In the genomic region with DNA sequence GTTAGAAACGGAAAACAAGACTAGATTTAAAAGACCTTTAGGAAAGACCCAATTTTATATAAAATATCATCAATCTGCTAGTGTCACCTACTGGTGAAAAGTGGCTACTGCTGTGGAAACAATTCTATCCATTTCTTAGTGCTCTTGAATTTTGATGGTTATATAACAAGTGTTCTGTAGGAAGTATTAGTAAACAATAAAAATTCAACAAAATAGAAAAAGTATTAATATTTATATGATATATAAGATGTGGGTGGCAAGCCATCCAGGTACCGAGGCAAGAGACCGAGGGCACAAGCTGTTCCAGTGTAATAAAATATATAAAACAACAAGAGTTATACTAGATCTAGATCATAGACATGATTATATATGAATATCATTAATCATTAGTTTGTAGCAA, we compare ENCODE assay signal across 8 cellular contexts. TPM values are rescaled to one million over a fixed set of nuclear protein-coding genes. Genes with fewer than 3 reads are reported as not detected.
DNase-seq lines count a peak whose midpoint lies in the region; ATAC-seq and TF ChIP-seq lines count a peak whose summit lies in the region.

No MANE protein-coding gene starts in this region.

- no peak overlapping the region for H3K27ac ChIP-seq in CD8-positive, alpha-beta T cell (ENCODE audit: low read depth, low read length)
- H3K27ac ChIP-seq in sigmoid colon = no peak overlapping the region

- H3K27ac Mint-ChIP-seq in CD8-positive, alpha-beta T cell = no peak overlapping the region
- H3K27ac Mint-ChIP-seq in activated T-cell treated with anti-CD3 and anti-CD28 coated beads, Interleukin-2, amount 50 U/mL, for 72 hours = no peak overlapping the region

- H3K36me3 ChIP-seq in CD8-positive, alpha-beta T cell (ENCODE audit: insufficient read depth, low read length) = no peaks in the 10 kb centered on the region
- H3K36me3 ChIP-seq in sigmoid colon = no peaks in the 10 kb centered on the region

- ATAC-seq in CD8-positive, alpha-beta T cell = peak; percentile 89
- peak; percentile 47 for ATAC-seq in GM19351 (IDR thresholded peaks at IDR 0.05; ENCODE audit: unreplicated experiment)
- peak; percentile 69 to 73 for ATAC-seq in activated T-cell treated with anti-CD3 and anti-CD28 coated beads, Interleukin-2, amount 50 U/mL, for 72 hours (replicated peaks in 1 of 2)
- peak; percentile 70 to 80 for ATAC-seq in left cardiac atrium
- ATAC-seq in HG03175 (IDR thresholded peaks at IDR 0.05; ENCODE audit: unreplicated experiment) = no peak

- H3K4me1 ChIP-seq in CD8-positive, alpha-beta T cell (ENCODE audit: insufficient read depth, low read length) = peaks cover 7% of the 10 kb centered on the region
- peaks cover 0 to 22% (median 9%) of the 10 kb centered on the region in 4 donors for H3K4me1 ChIP-seq in sigmoid colon

- peaks cover 7% of the 10 kb centered on the region for H3K9me3 Mint-ChIP-seq in CD8-positive, alpha-beta T cell
- H3K9me3 Mint-ChIP-seq in activated T-cell treated with anti-CD3 and anti-CD28 coated beads, Interleukin-2, amount 50 U/mL, for 72 hours = peaks cover 0 to 1% of the 10 kb centered on the region in 2 donors

- CTCF ChIA-PET in CD8-positive, alpha-beta T cell (lab: Charles Lee) = interaction anchor here (1.3 to 2.8 kb wide), 3 partner anchors 121 to 161 kb away, joined by 3 to 14 read pairs (median 3); no protein-coding TSS in a partner anchor

- peaks cover 7% of the 10 kb centered on the region for H3K4me1 Mint-ChIP-seq in CD8-positive, alpha-beta T cell (ENCODE audit: low read depth)
- peaks cover 19% of the 10 kb centered on the region for H3K4me1 Mint-ChIP-seq in activated T-cell treated with anti-CD3 and anti-CD28 coated beads, Interleukin-2, amount 50 U/mL, for 72 hours (ENCODE audit: low read depth)

- intact Hi-C loops in CD8-positive, alpha-beta T cell (cut with DNase I, micrococcal nuclease) = loop anchor here (1.0 kb wide), 2 partner anchors 161 to 162 kb away; no protein-coding TSS in a partner anchor
- intact Hi-C loops in left cardiac atrium (cut with DNase I) = loop anchor here (2.0 to 5.0 kb wide), 2 partner anchors 152 to 162 kb away; partner anchors contain the start of gene MERTK (in 1 of the 2)
- intact Hi-C loops in sigmoid colon (cut with DNase I) = loop anchor here (1.0 kb wide), 1 partner anchor 162 kb away; no protein-coding TSS in a partner anchor

- peak; percentile 96 for TF ChIP-seq CTCF in CD8-positive, alpha-beta T cell (IDR thresholded peaks at IDR 0.05)
- peak; percentile 65 to 78 (median 72) for TF ChIP-seq CTCF in sigmoid colon (IDR thresholded peaks at IDR 0.05)

- H3K27me3 Mint-ChIP-seq in CD8-positive, alpha-beta T cell (ENCODE audit: low read depth) = no peaks in the 10 kb centered on the region
- peaks cover 8% of the 10 kb centered on the region for H3K27me3 Mint-ChIP-seq in activated T-cell treated with anti-CD3 and anti-CD28 coated beads, Interleukin-2, amount 50 U/mL, for 72 hours (ENCODE audit: low read depth)

- POLR2A ChIA-PET in CD8-positive, alpha-beta T cell (lab: Charles Lee) = no interaction called here

- DNase-seq in CD8-positive, alpha-beta T cell = peak in 2 of 7 experiments; percentile 18 to 21
- DNase-seq in NCI-H2196 treated with DMSO at 0.1 percent for 48 hours (lab: John Stamatoyannopoulos, UW; ENCODE audit: unreplicated experiment) = peak; percentile 46
- peak in 1 of 2 donors; percentile 40 for DNase-seq in activated T-cell treated with anti-CD3 and anti-CD28 coated beads, Interleukin-2, amount 50 U/mL, for 72 hours
- DNase-seq in left cardiac atrium = no peak
- no peak for DNase-seq in sigmoid colon
- DNase-seq in stimulated activated CD4-positive, alpha-beta T cell treated with anti-CD3 and anti-CD28 coated beads, Interleukin-1b, Interleukin-23, amount 100 ng/mL, for 48 hours = no peak

- H3K36me3 Mint-ChIP-seq in CD8-positive, alpha-beta T cell = no peaks in the 10 kb centered on the region
- peaks cover 3 to 4% of the 10 kb centered on the region in 2 donors for H3K36me3 Mint-ChIP-seq in activated T-cell treated with anti-CD3 and anti-CD28 coated beads, Interleukin-2, amount 50 U/mL, for 72 hours (ENCODE audit: insufficient read depth in 2 of 2)

- TF ChIP-seq EP300 in sigmoid colon (IDR thresholded peaks at IDR 0.05) = no peak

- no peaks in the 10 kb centered on the region for H3K9me3 ChIP-seq in CD8-positive, alpha-beta T cell (ENCODE audit: low read length)
- H3K9me3 ChIP-seq in sigmoid colon = peaks cover 0 to 5% (median under 1%) of the 10 kb centered on the region in 4 donors

- no peak overlapping the region for H3K4me3 ChIP-seq in CD8-positive, alpha-beta T cell (ENCODE audit: low read depth, low read length)
- H3K4me3 ChIP-seq in sigmoid colon = no peak overlapping the region

- H3K4me3 Mint-ChIP-seq in CD8-positive, alpha-beta T cell = no peak overlapping the region
- no peak overlapping the region for H3K4me3 Mint-ChIP-seq in activated T-cell treated with anti-CD3 and anti-CD28 coated beads, Interleukin-2, amount 50 U/mL, for 72 hours

- H3K27me3 ChIP-seq in CD8-positive, alpha-beta T cell (ENCODE audit: insufficient read depth, low read length) = no peaks in the 10 kb centered on the region
- H3K27me3 ChIP-seq in sigmoid colon = no peaks in the 10 kb centered on the region

- WGBS in sigmoid colon, 2 donors = 9 to 28% methylated on average over 3 of the region's 3 CpGs

- no peak for TF ChIP-seq POLR2A in sigmoid colon (IDR thresholded peaks at IDR 0.05)

RNA-seq across cellular contexts. Expression of gene TMEM87B, which starts 6.2 kb away (rescaled TPM):
- 1 to 10 TPM; 5.4 to 7.5 TPM for total RNA-seq in CD8-positive, alpha-beta T cell
- total RNA-seq in activated T-cell treated with anti-CD3 and anti-CD28 coated beads, Interleukin-2, amount 50 U/mL, for 72 hours = 10 to 100 TPM; 31.2 to 36.4 TPM
- total RNA-seq in left cardiac atrium = 10 to 100 TPM in 1 of 2 donors, 1 to 10 TPM in 1; 8.1 to 14.7 TPM
- total RNA-seq in sigmoid colon = 10 to 100 TPM; 16.7 to 36.7 (median 20.5) TPM
- 10 to 100 TPM; 10.2 to 26.2 (median 12.0) TPM for polyA plus RNA-seq in sigmoid colon
